ENCODE assay signal across 25 cellular contexts in the genomic region with DNA sequence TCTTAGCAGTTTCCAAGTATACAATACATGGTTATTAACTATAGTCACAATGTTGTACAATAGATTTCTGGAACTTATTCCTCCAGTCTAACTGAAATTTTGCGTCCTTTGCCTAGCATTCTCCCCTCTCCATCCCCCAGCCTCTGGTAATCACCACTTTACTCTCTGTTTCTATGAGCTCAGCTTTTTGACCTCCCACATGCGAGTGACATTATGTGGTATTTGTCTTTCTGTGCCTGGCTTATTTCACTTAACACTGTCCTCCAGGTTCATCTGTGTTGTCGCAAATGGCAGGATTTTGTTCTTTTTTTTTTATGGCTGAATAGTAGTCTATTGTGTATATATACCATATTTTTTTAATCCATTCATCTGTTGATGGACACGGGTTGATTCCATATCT. TPM values are rescaled to one million over a fixed set of nuclear protein-coding genes. Genes with fewer than 3 reads are reported as not detected.
DNase-seq lines count a peak whose midpoint lies in the region; ATAC-seq, FAIRE-seq and TF ChIP-seq lines count a peak whose summit lies in the region.
"Had no signal": no experiment of that assay in that cellular context is flagged by ENCODE, and none has a peak within 500 bp of the region (broad histone marks: within the 10 kb centered on the region; RNA-seq: fewer than 3 reads in every experiment).

No MANE protein-coding gene starts in this region.

- in situ Hi-C loops in GM12878 (cut with MboI), result no loop called here

- RAD21 ChIA-PET in GM12878 (lab: Charles Lee; ENCODE audit: unreplicated experiment), result interaction anchor here (0.8 kb wide), 1 partner anchor 41 kb away, joined by 4 read pairs; no protein-coding TSS in a partner anchor

- no peak overlapping the region for H3K23ac ChIP-seq in mesendoderm (ENCODE audit: low read length)

- H4K20me1 ChIP-seq in GM12878 (ENCODE audit: control insufficient read depth, insufficient read depth), result no peaks in the 10 kb centered on the region
- H4K20me1 ChIP-seq: BLaER1 had no signal

- ATAC-seq in heart right ventricle (peak in 6 of 8 donors; percentile 13 to 67 (median 57)), Right ventricle myocardium inferior (no peak), left ventricle myocardium superior (peak; percentile 42), GM12878 (peak; percentile 19; the same call in 1 of the 3 replicates)

- H3K36me3 ChIP-seq in heart right ventricle (peaks cover 0 to 44% (median 14%) of the 10 kb centered on the region in 9 donors), right atrium auricular region (peaks cover 21% of the 10 kb centered on the region), GM12878 (ENCODE audit: control insufficient read depth in 2 of 2, insufficient read depth in 2 of 2, low read length in 1 of 2) (no peaks in the 10 kb centered on the region), mesendoderm (ENCODE audit: control insufficient read depth, insufficient read depth, low read length) (no peaks in the 10 kb centered on the region)
- H3K36me3 ChIP-seq: BE2C, BLaER1 had no signal

- no peak overlapping the region for H4K5ac ChIP-seq in mesendoderm (ENCODE audit: low read length)

- H3K79me2 ChIP-seq in GM12878 (ENCODE audit: control insufficient read depth, insufficient read depth, low read length) (no peaks in the 10 kb centered on the region), mesendoderm (ENCODE audit: control insufficient read depth, insufficient read depth, low read length) (no peaks in the 10 kb centered on the region)

- no peak overlapping the region for H4K8ac ChIP-seq in mesendoderm (ENCODE audit: low read depth, low read length)

- H2BK120ac ChIP-seq in mesendoderm (ENCODE audit: low read depth, low read length), result no peak overlapping the region

- intact Hi-C loops in heart right ventricle (cut with DNase I), result no loop called here
- intact Hi-C loops in Right ventricle myocardium inferior (cut with DNase I), result no loop called here
- intact Hi-C loops in left ventricle myocardium superior (cut with micrococcal nuclease), result no loop called here
- intact Hi-C loops in GM12878 (cut with micrococcal nuclease; ENCODE audit: unreplicated experiment), result no loop called here

- no TSS peak for BruUV-seq in GM12878 (replicated peaks; lab: Mats Ljungman, UMichigan)

- H3K27ac ChIP-seq in heart right ventricle, result peak overlapping the region in 5 of 10 donors; percentile 19 to 73 (median 69)
- H3K27ac ChIP-seq in right atrium auricular region, result peak overlapping the region in 1 of 2 donors; percentile 30
- no peak overlapping the region for H3K27ac ChIP-seq in GM12878 (ENCODE audit: control insufficient read depth, insufficient read depth)
- H3K27ac ChIP-seq in mesendoderm (ENCODE audit: low read depth, low read length), result no peak overlapping the region
- H3K27ac ChIP-seq: BLaER1 had no signal

- CTCF ChIA-PET in GM12878 (lab: Yijun Ruan, JAX), result interaction anchor here (1.5 to 1.9 kb wide), 2 partner anchors 10 to 15 kb away, joined by 3 to 5 read pairs; no protein-coding TSS in a partner anchor

- no peaks in the 10 kb centered on the region for H3K27me3 ChIP-seq in heart right ventricle
- no peaks in the 10 kb centered on the region for H3K27me3 ChIP-seq in right atrium auricular region
- no peaks in the 10 kb centered on the region for H3K27me3 ChIP-seq in GM12878 (replicated peaks in 1 of 2; ENCODE audit: control insufficient read depth in 2 of 2, insufficient read depth in 2 of 2, low read length in 1 of 2)
- no peaks in the 10 kb centered on the region for H3K27me3 ChIP-seq in mesendoderm (ENCODE audit: insufficient read depth, low read length, poor library complexity)
- H3K27me3 ChIP-seq: BE2C, BLaER1 had no signal

- H2AFZ ChIP-seq in GM12878 (ENCODE audit: control insufficient read depth, low read depth, low read length), result no peak overlapping the region

- H2BK15ac ChIP-seq in mesendoderm (replicated peaks; ENCODE audit: low read depth), result no peak overlapping the region

- H3K79me1 ChIP-seq in mesendoderm (ENCODE audit: low read length), result peaks cover 8% of the 10 kb centered on the region

- TF ChIP-seq CTCF in heart right ventricle (IDR thresholded peaks at IDR 0.05), result no peak
- no peak for TF ChIP-seq CTCF in right atrium auricular region (IDR thresholded peaks at IDR 0.05)
- TF ChIP-seq CTCF in GM12878 (IDR thresholded peaks at IDR 0.05 in 2 of 3, conservative IDR thresholded peaks at IDR 0.05 in 1 of 3; ENCODE audit: control insufficient read depth in 2 of 3, extremely low read depth in 1 of 3, insufficient read depth in 1 of 3, low read depth in 3 of 3, low read length in 3 of 3), result no peak

- no peak overlapping the region for H3K18ac ChIP-seq in mesendoderm (ENCODE audit: low read length)

- H3K9me3 ChIP-seq in heart right ventricle (no peaks in the 10 kb centered on the region), right atrium auricular region (no peaks in the 10 kb centered on the region), GM12878 (replicated peaks; ENCODE audit: control insufficient read depth, insufficient read depth, low read length) (no peaks in the 10 kb centered on the region)
- H3K9me3 ChIP-seq: BE2C, BLaER1 had no signal

- no peak overlapping the region for H3K56ac ChIP-seq in mesendoderm (ENCODE audit: low read length)

- no peak overlapping the region for H3K4ac ChIP-seq in mesendoderm (ENCODE audit: low read depth, low read length)

- H3K4me1 ChIP-seq in heart right ventricle (peaks cover 0 to 47% (median 14%) of the 10 kb centered on the region in 9 donors), right atrium auricular region (peaks cover 0 to 26% of the 10 kb centered on the region in 2 donors), GM12878 (ENCODE audit: control insufficient read depth, insufficient read depth, low read length) (no peaks in the 10 kb centered on the region), mesendoderm (ENCODE audit: control insufficient read depth, low read depth, low read length) (no peaks in the 10 kb centered on the region)
- H3K4me1 ChIP-seq: BE2C, BLaER1 had no signal

- H3K9ac ChIP-seq in GM12878 (ENCODE audit: control insufficient read depth, insufficient read depth, low read length) (no peak overlapping the region), mesendoderm (ENCODE audit: low read length) (no peak overlapping the region)
- H3K9ac ChIP-seq: BLaER1 had no signal

- H2AK5ac ChIP-seq in mesendoderm (ENCODE audit: low read length), result no peak overlapping the region

- no peak overlapping the region for H2BK5ac ChIP-seq in mesendoderm (ENCODE audit: low read length)

- no peak overlapping the region for H3K4me3 ChIP-seq in heart right ventricle
- H3K4me3 ChIP-seq in right atrium auricular region, result no peak overlapping the region
- no peak overlapping the region for H3K4me3 ChIP-seq in GM12878
- H3K4me3 ChIP-seq in mesendoderm (ENCODE audit: low read length), result no peak overlapping the region
- H3K4me3 ChIP-seq: BLaER1 had no signal

- no peak overlapping the region for H3K4me2 ChIP-seq in GM12878 (ENCODE audit: control insufficient read depth, insufficient read depth)
- H3K4me2 ChIP-seq in mesendoderm (ENCODE audit: low read length), result no peak overlapping the region
- H3K4me2 ChIP-seq: BLaER1 had no signal

- FAIRE-seq in GM12878 (lab: Jason Lieb, UNC), result no peak
- FAIRE-seq: A204.1, GM12891, GM19239 had no signal

- no peak for TF ChIP-seq POLR2A in GM12878 (IDR thresholded peaks at IDR 0.05; ENCODE audit: low read depth, low read length)

- no peak for TF ChIP-seq RAD21 in GM12878 (IDR thresholded peaks at IDR 0.05; ENCODE audit: insufficient read depth, low read depth, low read length)

- no peak for DNase-seq in heart right ventricle
- DNase-seq in Right ventricle myocardium inferior (ENCODE audit: missing footprints), result no peak
- DNase-seq in left ventricle myocardium superior, result no peak
- no peak for DNase-seq in right atrium auricular region (ENCODE audit: low spot score)
- DNase-seq in GM12878 (ENCODE audit: low read depth, low spot score), result no peak
- no peak for DNase-seq in mesendoderm
- DNase-seq: 8988T; ACHN; BE2C; C1 segment of cervical spinal cord; CD4-positive, alpha-beta memory T cell; CD4-positive, CD25-positive, alpha-beta regulatory T cell; CD8-positive, alpha-beta memory T cell; COR-L47; DMS 273 treated with DMSO at 0.1 percent for 48 hours; DMS153; DMS53; DMS79; DND-41; EL; GDM1 had no signal

- SMC1A ChIA-PET in GM12878 (lab: Charles Lee; ENCODE audit: uncharacterized antibody, unreplicated experiment), result interaction anchor here (0.8 to 1.3 kb wide), 3 partner anchors 8 to 22 kb away, joined by 3 to 4 read pairs (median 4); no protein-coding TSS in a partner anchor

- POLR2A ChIA-PET in GM12878 (lab: Charles Lee), result no interaction called here

- no peak for TF ChIP-seq EP300 in GM12878 (IDR thresholded peaks at IDR 0.05; ENCODE audit: borderline replicate concordance in 1 of 2, control insufficient read depth in 1 of 2, low read depth in 2 of 2, low read length in 2 of 2)

- WGBS in heart right ventricle, 2 donors, result 61 to 71% methylated on average over 4 of the region's 4 CpGs
- 41% methylated on average over 4 of the region's 4 CpGs for WGBS in GM12878 (ENCODE audit: insufficient coverage, insufficient replicate concordance, low lambda C conversion rate, missing lambda C conversion rate)
- no CpG with 5 or more reads among the region's 4 CpGs for WGBS in mesendoderm (ENCODE audit: extremely low coverage, insufficient coverage, low lambda C conversion rate)

RNA-seq across cellular contexts. Expression of gene CD101, which starts 43.9 kb away (rescaled TPM):
- total RNA-seq in heart right ventricle, result 1 to 10 TPM in 6 of 10 donors, under 1 TPM in 4; 0.30 to 2.3 (median 1.1) TPM
- polyA plus RNA-seq in heart right ventricle, result 1 to 10 TPM in 1 of 2 donors, under 1 TPM in 1; 0.90 to 2.0 TPM
- 0.38 TPM for total RNA-seq in Right ventricle myocardium inferior
- total RNA-seq in left ventricle myocardium superior, result 0.45 TPM
- total RNA-seq in right atrium auricular region, result 1 to 10 TPM in 1 of 2 donors, under 1 TPM in 1; 0.11 to 1.3 TPM
- 5.1 and 5.4 TPM in 2 replicates for total RNA-seq in GM12878 (2013; cell fraction: nucleolus; rRNA removed)
- total RNA-seq in GM12878 (2014; rRNA removed), result 1.9 and 3.1 TPM in 2 replicates
- 3.2 and 3.7 TPM in 2 replicates for total RNA-seq in GM12878 (2014; rRNA removed; fragmentation: Illumina TruSeq; extraction: Trizol)
- 3.1 and 4.5 TPM in 2 replicates for total RNA-seq in GM12878 (2021)
- 0.29 TPM for polyA plus RNA-seq in GM12878 (2011; ENCODE audit: low read depth)
- 4.3 and 7.9 TPM in 2 replicates for polyA plus RNA-seq in GM12878 (2011; rRNA removed)
- 10.6 and 11.1 TPM in 2 replicates for polyA plus RNA-seq in GM12878 (2011; cell fraction: cytosol; rRNA removed)
- 8.1 and 10.1 TPM in 2 replicates for polyA plus RNA-seq in GM12878 (2011; cell fraction: nucleus; rRNA removed)
- 0.52 and 1.1 TPM in 2 replicates for polyA plus RNA-seq in GM12878 (2012)
- 3.3 and 4.6 TPM in 2 replicates for polyA plus RNA-seq in GM12878 (2014; fragmentation: Illumina TruSeq; extraction: Trizol)
- polyA plus RNA-seq in GM12878 (2014; fragmentation: Nextera tagmentation; extraction: Ambion mirVana), result 1 to 10 TPM; 1.9 to 2.7 TPM
- 1.8 and 4.0 TPM in 2 replicates for polyA plus RNA-seq in GM12878 (2014; rRNA removed)
- 1 to 10 TPM in 1 of 2 experiments, under 1 TPM in 1; 0.56 to 1.5 TPM for polyA plus RNA-seq in GM12878 (2016; fragmentation: Nextera tagmentation; extraction: Ambion mirVana)
- polyA minus RNA-seq in GM12878 (2011; rRNA and poly(A)+ RNA removed), result 15.1 and 22.9 TPM in 2 replicates
- 5.5 and 8.8 TPM in 2 replicates for polyA minus RNA-seq in GM12878 (2011; cell fraction: cytosol; rRNA and poly(A)+ RNA removed)
- polyA minus RNA-seq in GM12878 (2011; cell fraction: nucleus; rRNA and poly(A)+ RNA removed), result 4.0 and 7.7 TPM in 2 replicates
- 1.3 TPM for polyA plus RNA-seq in mesendoderm (2013, experiment 1 of 2)
- polyA plus RNA-seq in mesendoderm (2013, experiment 2 of 2), result 1.7 TPM

RNA-seq across cellular contexts. Expression of gene PTGFRN, which starts 47.9 kb away (rescaled TPM):
- total RNA-seq in heart right ventricle (100 to 1,000 TPM in 8 of 10 donors, 10 to 100 TPM in 2; 76.8 to 318 (median 178) TPM), Right ventricle myocardium inferior (119 TPM), left ventricle myocardium superior (99.6 TPM), right atrium auricular region (100 to 1,000 TPM; 129 to 141 TPM), GM12878 (2014; rRNA removed) (5.5 and 9.9 TPM in 2 replicates), GM12878 (2014; rRNA removed; fragmentation: Illumina TruSeq; extraction: Trizol) (5.8 TPM in 2 replicates), GM12878 (2021) (8.3 and 8.9 TPM in 2 replicates)
- polyA plus RNA-seq in heart right ventricle (10 to 100 TPM; 21.2 to 84.4 TPM), GM12878 (2011; rRNA removed) (2.8 and 3.5 TPM in 2 replicates), GM12878 (2014; fragmentation: Illumina TruSeq; extraction: Trizol) (2.4 and 5.3 TPM in 2 replicates), GM12878 (2014; fragmentation: Nextera tagmentation; extraction: Ambion mirVana) (1 to 10 TPM; 4.9 to 7.2 TPM), GM12878 (2014; rRNA removed) (3.9 and 4.4 TPM in 2 replicates), GM12878 (2016; fragmentation: Nextera tagmentation; extraction: Ambion mirVana) (1 to 10 TPM; 2.7 to 3.1 TPM)
- total RNA-seq in GM12878 (2013; cell fraction: nucleolus; rRNA removed), result 15.1 and 18.7 TPM in 2 replicates
- polyA plus RNA-seq in GM12878 (2011; ENCODE audit: low read depth), result 0.04 TPM
- polyA plus RNA-seq in GM12878 (2011; cell fraction: cytosol; rRNA removed), result 1.7 and 2.1 TPM in 2 replicates
- 0.94 and 1.6 TPM in 2 replicates for polyA plus RNA-seq in GM12878 (2011; cell fraction: nucleus; rRNA removed)
- polyA plus RNA-seq in GM12878 (2012), result 0.04 and 0.15 TPM in 2 replicates
- polyA minus RNA-seq in GM12878 (2011; rRNA and poly(A)+ RNA removed), result 4.0 and 5.3 TPM in 2 replicates
- 1.0 and 1.1 TPM in 2 replicates for polyA minus RNA-seq in GM12878 (2011; cell fraction: cytosol; rRNA and poly(A)+ RNA removed)
- 0.85 and 4.0 TPM in 2 replicates for polyA minus RNA-seq in GM12878 (2011; cell fraction: nucleus; rRNA and poly(A)+ RNA removed)
- polyA plus RNA-seq in mesendoderm (2013, experiment 1 of 2), result 49.3 TPM
- 46.6 TPM for polyA plus RNA-seq in mesendoderm (2013, experiment 2 of 2)
